ENCODE assay signal across 8 cellular contexts in genomic region chr3:51386159-51386851, GRCh38. TPM values are rescaled to one million over a fixed set of nuclear protein-coding genes. Genes with fewer than 3 reads are reported as not detected.
A peak's percentile ranks its signal among the peaks of the same experiment; 100 is the strongest.
DNase-seq lines count a peak whose midpoint lies in the region; ATAC-seq and TF ChIP-seq lines count a peak whose summit lies in the region.

No MANE protein-coding gene starts in this region.

- H3F3A ChIP-seq in PC-9 (ENCODE audit: insufficient read depth, low read depth) = peaks cover 42% of the 10 kb centered on the region

- TF ChIP-seq POLR2A in ovary (IDR thresholded peaks at IDR 0.05) = no peak

- H3K4me1 ChIP-seq in ES-I3 (ENCODE audit: insufficient read depth, low read length) (peaks cover 4% of the 10 kb centered on the region), PC-9 (replicated peaks; ENCODE audit: insufficient read depth) (peaks cover 47% of the 10 kb centered on the region), ovary (ENCODE audit: insufficient read depth) (peaks cover 5% of the 10 kb centered on the region)

- no peaks in the 10 kb centered on the region; the same call in 1 of the 2 replicates for H4K20me1 ChIP-seq in PC-9 (ENCODE audit: insufficient read depth)

- H3K27me3 Mint-ChIP-seq in endothelial cell (ENCODE audit: unreplicated experiment) = peaks cover 17% of the 10 kb centered on the region

- H3K36me3 ChIP-seq in ES-I3 (ENCODE audit: insufficient read depth, low read length) (peaks cover 19% of the 10 kb centered on the region), PC-9 (ENCODE audit: low read depth) (peaks cover 23% of the 10 kb centered on the region), ovary (no peaks in the 10 kb centered on the region)

- CTCF ChIA-PET in PC-9 (lab: Charles Lee) = interaction anchor here (1.1 kb wide), 1 partner anchor 770 kb away, joined by 7 read pairs; no protein-coding TSS in a partner anchor

- no peak for TF ChIP-seq EP300 in ovary (IDR thresholded peaks at IDR 0.05)

- WGBS in ovary, 3 donors = 28 to 39% (median 34%) methylated on average over 8 of the region's 8 CpGs

- ATAC-seq in HG03354 (IDR thresholded peaks at IDR 0.05; ENCODE audit: poor library complexity, severe bottlenecking, unreplicated experiment) = no peak

- H3K9ac ChIP-seq in ES-I3 (ENCODE audit: low read depth, low read length) = peak overlapping the region; percentile 81

- BruUV-seq in PC-9 (replicated peaks; lab: Mats Ljungman, UMichigan) = TSS peak; percentile 49

- H3K9me3 Mint-ChIP-seq in endothelial cell (ENCODE audit: unreplicated experiment) = no peaks in the 10 kb centered on the region

- 0 out of 2 replicates have a peak overlapping the region, but pooled peaks have one; percentile 44 for H3K27ac ChIP-seq in PC-9
- H3K27ac ChIP-seq in ovary = peak overlapping the region in 1 of 2 donors; percentile 18

- POLR2A ChIA-PET in PC-9 (lab: Charles Lee; ENCODE audit: unreplicated experiment) = interaction anchor here (0.6 to 1.1 kb wide), 4 partner anchors 40 to 863 kb away, joined by 4 to 26 read pairs (median 10); no protein-coding TSS in a partner anchor

- peak overlapping the region; percentile 49 for H3K27ac Mint-ChIP-seq in endothelial cell (ENCODE audit: unreplicated experiment)

- no peaks in the 10 kb centered on the region for H3K9me2 ChIP-seq in PC-9 (ENCODE audit: insufficient read depth)

- TF ChIP-seq CTCF in PC-9 (conservative IDR thresholded peaks at IDR 0.05) = no peak
- no peak for TF ChIP-seq CTCF in endothelial cell (IDR thresholded peaks at IDR 0.05; ENCODE audit: unreplicated experiment)
- TF ChIP-seq CTCF in ovary (IDR thresholded peaks at IDR 0.05) = no peak

- H3K79me2 ChIP-seq in PC-9 (ENCODE audit: low read depth) = peaks cover 46% of the 10 kb centered on the region

- peaks cover 20% of the 10 kb centered on the region for H3K36me3 Mint-ChIP-seq in endothelial cell (ENCODE audit: low read depth, unreplicated experiment)

- peak in 1 of 2 experiments; percentile 26 for DNase-seq in PC-9
- no peak for DNase-seq in endothelial cell (ENCODE audit: low spot score)
- DNase-seq in ovary = no peak
- DNase-seq in NCI-H2029 treated with DMSO at 0.1 percent for 48 hours (lab: John Stamatoyannopoulos, UW) = no peak
- DNase-seq in NCI-H128 (lab: John Stamatoyannopoulos, UW; ENCODE audit: unreplicated experiment) = no peak
- DNase-seq in C1 segment of cervical spinal cord (lab: John Stamatoyannopoulos, UW) = no peak

- no peak overlapping the region for H2AFZ ChIP-seq in PC-9

- peak overlapping the region; percentile 95 for H3K4me2 ChIP-seq in PC-9

- peak overlapping the region; percentile 91 for H3K4me3 ChIP-seq in PC-9
- H3K4me3 ChIP-seq in ovary = peak overlapping the region; percentile 83

- intact Hi-C loops in PC-9 (cut with micrococcal nuclease; ENCODE audit: unreplicated experiment) = loop anchor here (5.0 kb wide), 4 partner anchors 414 to 1029 kb away; partner anchors contain the start of gene TMEM115
- intact Hi-C loops in ovary (cut with DNase I) = loop anchor here in 3 of 4 donors (5.0 to 10.0 kb wide), 4 partner anchors 288 to 774 kb away; partner anchors contain the start of genes CISH (in 2 of the 3), MAPKAPK3 (in 2 of the 3) and TEX264 (in 1 of the 3)

- H3K27me3 ChIP-seq in PC-9 (ENCODE audit: insufficient read depth, low read depth) = no peaks in the 10 kb centered on the region
- H3K27me3 ChIP-seq in ovary = no peaks in the 10 kb centered on the region

- H3K4me1 Mint-ChIP-seq in endothelial cell (ENCODE audit: unreplicated experiment) = peaks cover 41% of the 10 kb centered on the region

- H3K4me3 Mint-ChIP-seq in endothelial cell (ENCODE audit: unreplicated experiment) = peak overlapping the region; percentile 99

- H3K9me3 ChIP-seq in ES-I3 (ENCODE audit: control insufficient read depth, insufficient read depth, low read length) = 0 out of 2 replicates have a peak, but pooled peaks cover 5% of the 10 kb centered on the region
- no peaks in the 10 kb centered on the region for H3K9me3 ChIP-seq in PC-9 (ENCODE audit: insufficient read depth, low read depth)
- H3K9me3 ChIP-seq in ovary = no peaks in the 10 kb centered on the region

RNA-seq across cellular contexts. Expression of gene MANF, which starts 1.2 kb away (rescaled TPM):
- total RNA-seq in PC-9 (2021) = 75.0 and 79.1 TPM in 2 replicates
- total RNA-seq in endothelial cell (ENCODE audit: unreplicated experiment) = 131 TPM
- 10 to 100 TPM; 18.4 to 75.5 (median 43.4) TPM for total RNA-seq in ovary
- 100 to 1,000 TPM in 1 of 2 donors, 10 to 100 TPM in 1; 35.0 to 105 TPM for polyA plus RNA-seq in ovary

RNA-seq across cellular contexts. Expression of gene RBM15B, which starts 4.8 kb away (rescaled TPM):
- total RNA-seq in PC-9 (2021) = 29.1 and 29.4 TPM in 2 replicates
- total RNA-seq in endothelial cell (ENCODE audit: unreplicated experiment) = 50.7 TPM
- 10 to 100 TPM; 21.3 to 40.2 (median 30.0) TPM for total RNA-seq in ovary
- 10 to 100 TPM; 16.1 to 19.6 TPM for polyA plus RNA-seq in ovary
